In genomic region chr11:68843703-68844312, GRCh38 we compare ENCODE assay signal across 8 cellular contexts. TPM values are rescaled to one million over a fixed set of nuclear protein-coding genes. Genes with fewer than 3 reads are reported as not detected.
DNase-seq lines count a peak whose midpoint lies in the region; ATAC-seq and TF ChIP-seq lines count a peak whose summit lies in the region.

No MANE protein-coding gene starts in this region.

- peaks cover 4% of the 10 kb centered on the region for H3K36me3 Mint-ChIP-seq in glutamatergic neuron (ENCODE audit: unreplicated experiment)
- no peaks in the 10 kb centered on the region for H3K36me3 Mint-ChIP-seq in progenitor cell of endocrine pancreas (ENCODE audit: insufficient read depth)

- peaks cover 21% of the 10 kb centered on the region for H3K27me3 Mint-ChIP-seq in glutamatergic neuron (ENCODE audit: unreplicated experiment)
- peaks cover 72% of the 10 kb centered on the region for H3K27me3 Mint-ChIP-seq in progenitor cell of endocrine pancreas

- TF ChIP-seq CTCF in glutamatergic neuron (IDR thresholded peaks at IDR 0.05; ENCODE audit: partially characterized antibody, unreplicated experiment), result peak; percentile 49
- peak; percentile 72 for TF ChIP-seq CTCF in progenitor cell of endocrine pancreas (IDR thresholded peaks at IDR 0.05; ENCODE audit: unreplicated experiment)

- DNase-seq in NOMO-1 treated with dmso at 0.1 percent for 144 hours (lab: John Stamatoyannopoulos, UW; ENCODE audit: unreplicated experiment) (peak; percentile 66), glutamatergic neuron (peak; percentile 45), progenitor cell of endocrine pancreas (ENCODE audit: low spot score, unreplicated experiment) (peak; percentile 70), HEK293T (ENCODE audit: extremely low spot score) (no peak), NCI-H446 treated with DMSO at 0.1 percent for 48 hours (lab: John Stamatoyannopoulos, UW) (no peak)
- DNase-seq in activated T-cell treated with anti-CD3 and anti-CD28 coated beads, Interleukin-2, amount 50 U/mL, for 48 hours, result peak; percentile 84 to 86

- ATAC-seq in GM18858 (IDR thresholded peaks at IDR 0.05; ENCODE audit: unreplicated experiment), result peak; percentile 33
- ATAC-seq in HG03354 (IDR thresholded peaks at IDR 0.05; ENCODE audit: poor library complexity, severe bottlenecking, unreplicated experiment), result peak; percentile 50

- peaks cover 7% of the 10 kb centered on the region for H3K9me3 Mint-ChIP-seq in glutamatergic neuron (ENCODE audit: unreplicated experiment)
- H3K9me3 Mint-ChIP-seq in progenitor cell of endocrine pancreas (ENCODE audit: low read depth), result no peaks in the 10 kb centered on the region

- H3K27ac Mint-ChIP-seq in glutamatergic neuron (ENCODE audit: unreplicated experiment) (no peak overlapping the region), progenitor cell of endocrine pancreas (no peak overlapping the region)

- POLR2A ChIA-PET in HEK293T (lab: Yijun Ruan, JAX), result interaction anchor here (0.6 kb wide), 1 partner anchor 240 kb away, joined by 3 read pairs; no protein-coding TSS in a partner anchor

- CTCF ChIA-PET in HEK293T (lab: Yijun Ruan, JAX), result no interaction called here

- peak overlapping the region; percentile 72 for H3K4me3 Mint-ChIP-seq in glutamatergic neuron (ENCODE audit: unreplicated experiment)
- peak overlapping the region; percentile 55 for H3K4me3 Mint-ChIP-seq in progenitor cell of endocrine pancreas (ENCODE audit: low read depth)

- H3K4me1 Mint-ChIP-seq in glutamatergic neuron (ENCODE audit: low read depth, unreplicated experiment) (peaks cover 2% of the 10 kb centered on the region), progenitor cell of endocrine pancreas (ENCODE audit: low read depth) (peaks cover 17% of the 10 kb centered on the region)

TF ChIP-seq in HEK293T, 16 proteins besides CTCF, POLR2A, EP300 and RAD21:
- TF ChIP-seq SUZ12 (IDR thresholded peaks at IDR 0.05), result no peak
- TF ChIP-seq CTBP1 (IDR thresholded peaks at IDR 0.05; ENCODE audit: borderline replicate concordance), result no peak
- no peak for TF ChIP-seq LEF1 (IDR thresholded peaks at IDR 0.05; ENCODE audit: borderline replicate concordance)
- TF ChIP-seq L3MBTL2 (conservative IDR thresholded peaks at IDR 0.05), result no peak
- TF ChIP-seq TARDBP (IDR thresholded peaks at IDR 0.05), result no peak
- no peak for TF ChIP-seq ZNF384 (IDR thresholded peaks at IDR 0.05)
- no peak for TF ChIP-seq FOXA1 (IDR thresholded peaks at IDR 0.05)
- no peak for TF ChIP-seq ARNT (IDR thresholded peaks at IDR 0.05)
- TF ChIP-seq FOXM1 (IDR thresholded peaks at IDR 0.05; ENCODE audit: borderline replicate concordance), result no peak
- TF ChIP-seq SP1 (IDR thresholded peaks at IDR 0.05), result no peak
- TF ChIP-seq BHLHE40 (IDR thresholded peaks at IDR 0.05; ENCODE audit: borderline replicate concordance), result no peak

RNA-seq across cellular contexts. Expression of gene CPT1A, which starts 2.1 kb away (rescaled TPM):
- 4.1 TPM for total RNA-seq in glutamatergic neuron (ENCODE audit: unreplicated experiment)
- 3.8 and 5.7 TPM in 2 replicates for total RNA-seq in progenitor cell of endocrine pancreas

RNA-seq across cellular contexts. Expression of gene MRPL21, which starts 59.8 kb away (rescaled TPM):
- total RNA-seq in glutamatergic neuron (ENCODE audit: unreplicated experiment) (54.3 TPM), progenitor cell of endocrine pancreas (51.4 and 54.0 TPM in 2 replicates)

RNA-seq across cellular contexts. Expression of gene IGHMBP2, which starts 59.9 kb away (rescaled TPM):
- 30.8 TPM for total RNA-seq in glutamatergic neuron (ENCODE audit: unreplicated experiment)
- 30.6 and 30.8 TPM in 2 replicates for total RNA-seq in progenitor cell of endocrine pancreas

Comparison
In these comparisons a context has a peak if more than half of its experiments do, and no peak if none do; other contexts are left out.
1. DNase-seq: peak in NOMO-1 treated with dmso at 0.1 percent for 144 hours (single experiment), activated T-cell treated with anti-CD3 and anti-CD28 coated beads, Interleukin-2, amount 50 U/mL, for 48 hours (2 of 2), glutamatergic neuron (single experiment) and progenitor cell of endocrine pancreas (single experiment); none in HEK293T (single experiment) and NCI-H446 treated with DMSO at 0.1 percent for 48 hours (single experiment).